ENCODE assay signal across 17 cellular contexts in the genomic region with DNA sequence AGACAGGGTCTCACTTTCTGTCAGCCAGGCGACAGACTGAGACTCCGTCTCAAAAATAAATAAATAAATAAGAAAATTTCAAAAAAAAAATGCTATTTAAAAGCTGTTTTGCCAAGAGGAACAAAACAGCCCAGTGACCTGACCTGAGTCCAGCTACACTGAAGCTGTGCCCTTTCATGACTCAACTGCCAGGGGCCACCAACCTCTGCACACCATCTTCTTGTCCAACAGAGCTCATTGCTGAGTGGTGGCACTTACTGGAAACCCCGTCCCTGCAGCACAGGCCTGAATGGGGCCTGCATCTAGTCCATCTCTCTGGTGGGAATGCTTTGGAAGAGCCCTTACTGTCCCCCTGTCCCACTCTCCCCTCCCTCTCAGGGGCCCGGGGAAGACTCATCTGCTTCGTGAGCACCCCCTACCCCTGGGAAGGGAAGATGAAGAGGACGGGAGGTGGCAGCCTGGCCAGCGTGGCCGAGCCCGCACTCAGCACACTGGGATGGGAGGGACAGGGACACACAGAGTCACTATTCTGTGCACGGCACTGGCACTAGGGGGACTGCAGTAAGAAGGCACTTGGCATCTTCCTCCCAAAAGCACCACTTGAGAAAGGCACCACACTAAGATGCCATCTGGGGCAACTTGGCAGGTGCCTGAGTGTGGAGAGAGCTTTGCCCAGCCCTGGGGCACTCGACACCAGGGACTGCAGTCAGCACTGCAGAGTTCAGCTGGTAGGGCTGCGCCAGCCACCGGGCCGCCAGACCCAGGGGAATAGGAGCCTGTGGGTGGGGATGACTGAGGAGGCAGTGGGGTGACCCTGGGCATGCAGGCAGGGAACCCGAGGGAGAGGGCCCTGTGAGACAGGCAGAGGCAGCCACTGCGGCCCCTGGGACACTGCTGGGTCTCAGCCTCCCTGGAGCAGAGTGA. TPM values are rescaled to one million over a fixed set of nuclear protein-coding genes. Genes with fewer than 3 reads are reported as not detected.
DNase-seq lines count a peak whose midpoint lies in the region; ATAC-seq, FAIRE-seq and TF ChIP-seq lines count a peak whose summit lies in the region.
"Had no signal": no experiment of that assay in that cellular context is flagged by ENCODE, and none has a peak within 500 bp of the region (broad histone marks: within the 10 kb centered on the region; RNA-seq: fewer than 3 reads in every experiment).

No MANE protein-coding gene starts in this region.

- H3K27ac ChIP-seq in lower lobe of right lung (no peak overlapping the region), upper lobe of right lung (no peak overlapping the region), tibial artery (no peak overlapping the region)

- no peak overlapping the region for H3K4me3 Mint-ChIP-seq in activated CD4-positive, alpha-beta T cell treated with anti-CD3 and anti-CD28 coated beads, Interleukin-2, amount 10 ng/mL, durations not matched to agents 24 days and 14 days
- H3K4me3 Mint-ChIP-seq: activated CD8-positive, alpha-beta memory T cell treated with anti-CD3 and anti-CD28 coated beads, Interleukin-2, amount 10 ng/mL, durations not matched to agents 7 days and 5 days; type B pancreatic cell had no signal

- H3K27me3 Mint-ChIP-seq in activated CD4-positive, alpha-beta T cell treated with anti-CD3 and anti-CD28 coated beads, Interleukin-2, amount 10 ng/mL, durations not matched to agents 24 days and 14 days: no peaks in the 10 kb centered on the region
- H3K27me3 Mint-ChIP-seq: activated CD8-positive, alpha-beta memory T cell treated with anti-CD3 and anti-CD28 coated beads, Interleukin-2, amount 10 ng/mL, durations not matched to agents 7 days and 5 days; CD4-positive, alpha-beta memory T cell; type B pancreatic cell had no signal

- peaks cover 12% of the 10 kb centered on the region for H3K36me3 Mint-ChIP-seq in activated CD4-positive, alpha-beta T cell treated with anti-CD3 and anti-CD28 coated beads, Interleukin-2, amount 10 ng/mL, durations not matched to agents 24 days and 14 days (ENCODE audit: low read depth)
- H3K36me3 Mint-ChIP-seq: type B pancreatic cell had no signal

- H3K9me3 Mint-ChIP-seq in activated CD4-positive, alpha-beta T cell treated with anti-CD3 and anti-CD28 coated beads, Interleukin-2, amount 10 ng/mL, durations not matched to agents 24 days and 14 days: no peaks in the 10 kb centered on the region
- H3K9me3 Mint-ChIP-seq: CD4-positive, alpha-beta memory T cell; type B pancreatic cell had no signal

- H3K9me3 ChIP-seq in lower lobe of right lung: no peaks in the 10 kb centered on the region
- no peaks in the 10 kb centered on the region for H3K9me3 ChIP-seq in upper lobe of right lung
- H3K9me3 ChIP-seq in tibial artery: no peaks in the 10 kb centered on the region

- peaks cover 27% of the 10 kb centered on the region for H3K4me1 Mint-ChIP-seq in activated CD4-positive, alpha-beta T cell treated with anti-CD3 and anti-CD28 coated beads, Interleukin-2, amount 10 ng/mL, durations not matched to agents 24 days and 14 days

- no peak for DNase-seq in activated CD4-positive, alpha-beta T cell treated with anti-CD3 and anti-CD28 coated beads, Interleukin-2, amount 10 ng/mL, durations not matched to agents 24 days and 14 days
- no peak for DNase-seq in activated CD4-positive, alpha-beta T cell treated with anti-CD3 and anti-CD28 coated beads for 4 hours
- DNase-seq in cerebellar nuclear complex (lab: John Stamatoyannopoulos, UW) (peak; percentile 67 to 83), lower lobe of right lung (peak; percentile 24), upper lobe of right lung (no peak), tibial artery (no peak), HTR-8/SVneo (ENCODE audit: insufficient read length, low spot score) (no peak)
- no peak for DNase-seq in stimulated activated CD8-positive, alpha-beta memory T cell treated with anti-CD3 and anti-CD28 coated beads, Interleukin-4, amount 100 ng/mL, for 48 hours
- DNase-seq: ACHN; activated CD8-positive, alpha-beta memory T cell treated with anti-CD3 and anti-CD28 coated beads, Interleukin-2, amount 10 ng/mL, durations not matched to agents 7 days and 5 days; activated effector memory CD4-positive, alpha-beta T cell treated with anti-CD3 and anti-CD28 coated beads, Interleukin-2, amount 50 U/mL, for 16 hours; amniotic stem cell; CD4-positive, alpha-beta memory T cell; NCI-H1417 treated with DMSO at 0.1 percent for 48 hours; SIG-M5 had no signal

- H3K4me3 ChIP-seq in lower lobe of right lung: no peak overlapping the region
- H3K4me3 ChIP-seq in upper lobe of right lung: no peak overlapping the region
- no peak overlapping the region for H3K4me3 ChIP-seq in tibial artery

- no peaks in the 10 kb centered on the region for H3K27me3 ChIP-seq in lower lobe of right lung (ENCODE audit: low read depth)
- no peaks in the 10 kb centered on the region for H3K27me3 ChIP-seq in upper lobe of right lung
- H3K27me3 ChIP-seq in tibial artery: no peaks in the 10 kb centered on the region

- peak overlapping the region; percentile 36 for H3K27ac Mint-ChIP-seq in activated CD4-positive, alpha-beta T cell treated with anti-CD3 and anti-CD28 coated beads, Interleukin-2, amount 10 ng/mL, durations not matched to agents 24 days and 14 days
- H3K27ac Mint-ChIP-seq: activated CD8-positive, alpha-beta memory T cell treated with anti-CD3 and anti-CD28 coated beads, Interleukin-2, amount 10 ng/mL, durations not matched to agents 7 days and 5 days; type B pancreatic cell had no signal

- peak in 1 of 2 donors; percentile 14 for ATAC-seq in lower lobe of right lung
- peak; percentile 44 for ATAC-seq in upper lobe of right lung
- ATAC-seq: activated CD4-positive, CD25-positive, alpha-beta regulatory T cell treated with anti-CD3 and anti-CD28 coated beads, Interleukin-2, amount 50 U/mL, for 24 hours; activated CD8-positive, alpha-beta memory T cell treated with anti-CD3 and anti-CD28 coated beads, Interleukin-2, amount 10 ng/mL, durations not matched to agents 7 days and 5 days had no signal

- intact Hi-C loops in activated CD4-positive, alpha-beta T cell treated with anti-CD3 and anti-CD28 coated beads, Interleukin-2, amount 10 ng/mL, durations not matched to agents 24 days and 14 days (cut with micrococcal nuclease): no loop called here
- intact Hi-C loops in lower lobe of right lung (cut with DNase I) (no loop called here), upper lobe of right lung (cut with DNase I) (no loop called here), tibial artery (cut with DNase I; ENCODE audit: low total_unique reads) (no loop called here)

- no peaks in the 10 kb centered on the region for H3K36me3 ChIP-seq in lower lobe of right lung
- H3K36me3 ChIP-seq in upper lobe of right lung: no peaks in the 10 kb centered on the region
- H3K36me3 ChIP-seq in tibial artery: peaks cover 5 to 19% (median 13%) of the 10 kb centered on the region in 3 donors

- no peak for TF ChIP-seq CTCF in lower lobe of right lung (IDR thresholded peaks at IDR 0.05)
- TF ChIP-seq CTCF in upper lobe of right lung (IDR thresholded peaks at IDR 0.05): no peak
- TF ChIP-seq CTCF in tibial artery (IDR thresholded peaks at IDR 0.05): no peak

- FAIRE-seq in HTR-8/SVneo (lab: Jason Lieb, UNC): no peak

- H3K4me1 ChIP-seq in lower lobe of right lung (peaks cover 26% of the 10 kb centered on the region), upper lobe of right lung (peaks cover 9% of the 10 kb centered on the region), tibial artery (peaks cover 0 to 30% (median 17%) of the 10 kb centered on the region in 4 donors)

RNA-seq across cellular contexts. Expression of gene FBXO31, which starts 13.5 kb away (rescaled TPM):
- 37.1 and 38.9 TPM in 2 replicates for total RNA-seq in activated CD4-positive, alpha-beta T cell treated with anti-CD3 and anti-CD28 coated beads, Interleukin-2, amount 10 ng/mL, durations not matched to agents 24 days and 14 days
- 26.2 TPM for total RNA-seq in lower lobe of right lung
- 29.9 TPM for total RNA-seq in upper lobe of right lung

RNA-seq across cellular contexts. Expression of gene MAP1LC3B, which starts 22.1 kb away (rescaled TPM):
- total RNA-seq in activated CD4-positive, alpha-beta T cell treated with anti-CD3 and anti-CD28 coated beads, Interleukin-2, amount 10 ng/mL, durations not matched to agents 24 days and 14 days: 37.6 and 38.3 TPM in 2 replicates
- total RNA-seq in lower lobe of right lung: 64.5 TPM
- total RNA-seq in upper lobe of right lung: 70.4 TPM

RNA-seq across cellular contexts. Expression of gene C16orf95, which starts 52.9 kb away (rescaled TPM):
- 10.9 and 11.1 TPM in 2 replicates for total RNA-seq in activated CD4-positive, alpha-beta T cell treated with anti-CD3 and anti-CD28 coated beads, Interleukin-2, amount 10 ng/mL, durations not matched to agents 24 days and 14 days
- total RNA-seq in lower lobe of right lung (3.0 TPM), upper lobe of right lung (3.0 TPM)

Comparison
In these comparisons a context has a peak if more than half of its experiments do, and no peak if none do; other contexts are left out.
1. DNase-seq: peak in cerebellar nuclear complex (2 of 2) and lower lobe of right lung (single experiment); none in activated CD4-positive, alpha-beta T cell treated with anti-CD3 and anti-CD28 coated beads, Interleukin-2, amount 10 ng/mL, durations not matched to agents 24 days and 14 days (single experiment), activated CD4-positive, alpha-beta T cell treated with anti-CD3 and anti-CD28 coated beads for 4 hours (0 of 2), upper lobe of right lung (single experiment), stimulated activated CD8-positive, alpha-beta memory T cell treated with anti-CD3 and anti-CD28 coated beads, Interleukin-4, amount 100 ng/mL, for 48 hours (single experiment), tibial artery (0 of 2) and HTR-8/SVneo (single experiment).